In genomic region chr17:2595736-2596135, GRCh38 we compare ENCODE assay signal across 8 cellular contexts. TPM values are rescaled to one million over a fixed set of nuclear protein-coding genes. Genes with fewer than 3 reads are reported as not detected.
A peak's percentile ranks its signal among the peaks of the same experiment; 100 is the strongest.
DNase-seq lines count a peak whose midpoint lies in the region; ATAC-seq and TF ChIP-seq lines count a peak whose summit lies in the region.

No MANE protein-coding gene starts in this region.

- no peak overlapping the region for H3K27ac Mint-ChIP-seq in progenitor cell of endocrine pancreas

- no peaks in the 10 kb centered on the region for H3K27me3 Mint-ChIP-seq in progenitor cell of endocrine pancreas

- no peaks in the 10 kb centered on the region for H3K9me3 Mint-ChIP-seq in progenitor cell of endocrine pancreas (ENCODE audit: low read depth)

- H3K4me3 Mint-ChIP-seq in progenitor cell of endocrine pancreas (ENCODE audit: low read depth): peak overlapping the region; percentile 92

- TF ChIP-seq CTCF in GM12864 (IDR thresholded peaks at IDR 0.05; ENCODE audit: low read depth, low read length, missing control alignments) (no peak), epithelial cell of esophagus (IDR thresholded peaks at IDR 0.05; ENCODE audit: insufficient read depth, low read depth, low read length, missing control alignments) (no peak), progenitor cell of endocrine pancreas (IDR thresholded peaks at IDR 0.05; ENCODE audit: unreplicated experiment) (no peak)

- peaks cover 1% of the 10 kb centered on the region for H3K36me3 Mint-ChIP-seq in progenitor cell of endocrine pancreas (ENCODE audit: insufficient read depth)

- DNase-seq in GM12864 (ENCODE audit: low read depth) (no peak), OCI-M1 (lab: John Stamatoyannopoulos, UW) (peak; percentile 10), epithelial cell of esophagus (ENCODE audit: low read depth) (no peak), progenitor cell of endocrine pancreas (ENCODE audit: low spot score, unreplicated experiment) (no peak), NCI-H748 (lab: John Stamatoyannopoulos, UW; ENCODE audit: unreplicated experiment) (no peak), GM03348 (ENCODE audit: low spot score) (no peak), NCI-H2227 treated with DMSO at 0.1 percent for 48 hours (lab: John Stamatoyannopoulos, UW) (no peak)

- ATAC-seq in HG02981 (IDR thresholded peaks at IDR 0.05; ENCODE audit: unreplicated experiment): no peak

- H3K4me1 Mint-ChIP-seq in progenitor cell of endocrine pancreas (ENCODE audit: low read depth): peaks cover 35% of the 10 kb centered on the region

- H3K4me3 ChIP-seq in GM12864 (ENCODE audit: low read depth, low read length) (peak overlapping the region; percentile 92; the same call in 1 of the 2 replicates), epithelial cell of esophagus (ENCODE audit: low read length) (peak overlapping the region; percentile 88)

RNA-seq across cellular contexts. Expression of gene PAFAH1B1, which starts 2.3 kb away (rescaled TPM):
- 138 and 140 TPM in 2 replicates for total RNA-seq in progenitor cell of endocrine pancreas
